Comparison of ENCODE assay signal across 19 cellular contexts in genomic region chr4:62495039-62495438, GRCh38.
"Had no signal": no experiment of that assay in that cellular context is flagged by ENCODE, and none has a peak within 500 bp of the region (broad histone marks: within the 10 kb centered on the region; RNA-seq: fewer than 3 reads in every experiment).

No MANE protein-coding gene starts in this region.

- H3K27me3 Mint-ChIP-seq: activated naive CD8-positive, alpha-beta T cell treated with anti-CD3 and anti-CD28 coated beads, Interleukin-2, amount 10 ng/mL, durations not matched to agents 7 days and 5 days; stimulated activated memory B cell treated with anti-CD40 and anti-IgM and Interleukin-4, amounts not matched to agents 10 μg/mL and 1 μg/mL and 100 μg/mL, for 72 hours had no signal

- H3K4me1 Mint-ChIP-seq: activated naive CD8-positive, alpha-beta T cell treated with anti-CD3 and anti-CD28 coated beads, Interleukin-2, amount 10 ng/mL, durations not matched to agents 7 days and 5 days; brain; nephron; stimulated activated memory B cell treated with anti-CD40 and anti-IgM and Interleukin-4, amounts not matched to agents 10 μg/mL and 1 μg/mL and 100 μg/mL, for 72 hours had no signal

- H3K27ac Mint-ChIP-seq: activated naive CD8-positive, alpha-beta T cell treated with anti-CD3 and anti-CD28 coated beads, Interleukin-2, amount 10 ng/mL, durations not matched to agents 7 days and 5 days; activated T-helper 1 cell treated with anti-CD3 and anti-CD28 coated beads, Interleukin-12 subunit alpha, Interleukin-12 subunit beta, Interleukin-2, Interleukin-4 antibody, amounts not matched to agents 30 ng/mL and 10 ng/mL and 1 ng/mL, durations not matched to agents 14 hours and 24 hours and 36 hours; brain; nephron; stimulated activated memory B cell treated with anti-CD40 and anti-IgM and Interleukin-4, amounts not matched to agents 10 μg/mL and 1 μg/mL and 100 μg/mL, for 72 hours had no signal

- H3K9me3 Mint-ChIP-seq: nephron had no signal

- ATAC-seq: heart left ventricle; left lung; stimulated activated memory B cell treated with anti-CD40 and anti-IgM and Interleukin-4, amounts not matched to agents 10 μg/mL and 1 μg/mL and 100 μg/mL, for 72 hours had no signal

- H3K4me3 Mint-ChIP-seq: activated naive CD8-positive, alpha-beta T cell treated with anti-CD3 and anti-CD28 coated beads, Interleukin-2, amount 10 ng/mL, durations not matched to agents 7 days and 5 days; activated T-helper 1 cell treated with anti-CD3 and anti-CD28 coated beads, Interleukin-12 subunit alpha, Interleukin-12 subunit beta, Interleukin-2, Interleukin-4 antibody, amounts not matched to agents 30 ng/mL and 10 ng/mL and 1 ng/mL, durations not matched to agents 14 hours and 24 hours and 36 hours; brain; nephron; stimulated activated memory B cell treated with anti-CD40 and anti-IgM and Interleukin-4, amounts not matched to agents 10 μg/mL and 1 μg/mL and 100 μg/mL, for 72 hours had no signal

- DNase-seq: activated CD4-positive, alpha-beta T cell treated with anti-CD3 and anti-CD28 coated beads, Interleukin-2, amount 50 U/mL, for 1 hour; activated CD4-positive, CD25-positive, alpha-beta regulatory T cell treated with anti-CD3 and anti-CD28 coated beads, Interleukin-2, amount 50 U/mL, for 72 hours; activated naive CD8-positive, alpha-beta T cell treated with anti-CD3 and anti-CD28 coated beads, Interleukin-2, amount 10 ng/mL, durations not matched to agents 7 days and 5 days; anterior cingulate cortex; central memory CD4-positive, alpha-beta T cell; dorsolateral prefrontal cortex; heart left ventricle; kidney; left lung; midbrain; occipital lobe; posterior cingulate gyrus; sigmoid colon; stimulated activated CD4-positive, alpha-beta T cell treated with anti-CD3 and anti-CD28 coated beads, Interleukin-4, amount 100 ng/mL, for 24 hours; T-helper 2 cell had no signal
